Comparison of ENCODE assay signal across 12 cellular contexts in genomic region chr17:39782481-39782880, GRCh38. TPM values are rescaled to one million over a fixed set of nuclear protein-coding genes. Genes with fewer than 3 reads are reported as not detected.
DNase-seq lines count a peak whose midpoint lies in the region; ATAC-seq and TF ChIP-seq lines count a peak whose summit lies in the region.
"Had no signal": no experiment of that assay in that cellular context is flagged by ENCODE, and none has a peak within 500 bp of the region (broad histone marks: within the 10 kb centered on the region; RNA-seq: fewer than 3 reads in every experiment).

No MANE protein-coding gene starts in this region.

- no peaks in the 10 kb centered on the region for H3K36me3 ChIP-seq in BLaER1 treated with 17β-estradiol and CSF1 and Interleukin-3, amounts not matched to agents 10 nM and 100 nM
- H3K36me3 ChIP-seq in hepatocyte (replicated peaks; ENCODE audit: insufficient read depth, low read depth): no peaks in the 10 kb centered on the region
- H3K36me3 ChIP-seq: ascending aorta had no signal

- H3K4me1 ChIP-seq in BLaER1 treated with 17β-estradiol and CSF1 and Interleukin-3, amounts not matched to agents 10 nM and 100 nM: peaks cover 8 to 39% (median 26%) of the 10 kb centered on the region in 10 experiments; a peak in 19 of 20 replicates
- peaks cover 4% of the 10 kb centered on the region for H3K4me1 ChIP-seq in hepatocyte (ENCODE audit: insufficient read depth)
- H3K4me1 ChIP-seq: ascending aorta had no signal

- no peak overlapping the region for H3K4me3 ChIP-seq in BLaER1 treated with 17β-estradiol and CSF1 and Interleukin-3, amounts not matched to agents 10 nM and 100 nM
- H3K4me3 ChIP-seq in HL-60 (replicated peaks; ENCODE audit: insufficient read depth, low read length) (no peak overlapping the region), hepatocyte (no peak overlapping the region)
- H3K4me3 ChIP-seq: ascending aorta had no signal

- H3K9me3 Mint-ChIP-seq in T-cell: no peaks in the 10 kb centered on the region

- no peaks in the 10 kb centered on the region for H3K27me3 Mint-ChIP-seq in T-cell

- H3K36me3 Mint-ChIP-seq in T-cell: peaks cover 43% of the 10 kb centered on the region

- peak in 1 of 2 experiments; percentile 76 for DNase-seq in HL-60 (ENCODE audit: low read depth in 1 of 2, low spot score in 1 of 2)
- no peak for DNase-seq in T-cell
- peak; percentile 65 for DNase-seq in hepatocyte (ENCODE audit: low spot score)
- DNase-seq in middle frontal gyrus (ENCODE audit: extremely low spot score, low spot score): no peak
- no peak for DNase-seq in HCEC 1CT
- no peak for DNase-seq in NCI-H524 treated with DMSO at 0.1 percent for 48 hours (lab: John Stamatoyannopoulos, UW)
- DNase-seq: glutamatergic neuron, NCI-H526 treated with DMSO at 0.1 percent for 48 hours had no signal

- H3K9me2 ChIP-seq in hepatocyte (replicated peaks; ENCODE audit: insufficient read depth): no peaks in the 10 kb centered on the region

- H3K4me3 Mint-ChIP-seq in T-cell: peak overlapping the region in 1 of 3 donors; percentile 36

- H3K27me3 ChIP-seq in BLaER1 treated with 17β-estradiol and CSF1 and Interleukin-3, amounts not matched to agents 10 nM and 100 nM: peaks cover 0 to 45% (median 0%) of the 10 kb centered on the region in 11 experiments; a peak in 8 of 22 replicates
- H3K27me3 ChIP-seq in HL-60 (ENCODE audit: insufficient read depth, poor library complexity, severe bottlenecking): no peaks in the 10 kb centered on the region
- no peaks in the 10 kb centered on the region for H3K27me3 ChIP-seq in hepatocyte
- H3K27me3 ChIP-seq: ascending aorta had no signal

- no peaks in the 10 kb centered on the region for H3K79me2 ChIP-seq in hepatocyte

- H2AFZ ChIP-seq in hepatocyte: no peak overlapping the region

- TF ChIP-seq CTCF in HL-60 (IDR thresholded peaks at IDR 0.05; ENCODE audit: insufficient read depth, low read length) (no peak), hepatocyte (IDR thresholded peaks at IDR 0.05; ENCODE audit: poor library complexity) (no peak)

- H3K4me1 Mint-ChIP-seq in T-cell: peaks cover 78 to 79% (median 79%) of the 10 kb centered on the region in 3 donors

- CTCF ChIA-PET in T-cell (lab: Charles Lee): interaction anchor here (0.5 to 1.0 kb wide), 2 partner anchors 11 to 27 kb away, joined by 3 to 5 read pairs; no protein-coding TSS in a partner anchor

- H3K27ac ChIP-seq in BLaER1 treated with 17β-estradiol and CSF1 and Interleukin-3, amounts not matched to agents 10 nM and 100 nM: no peak overlapping the region
- H3K27ac ChIP-seq in HL-60 (replicated peaks): peak overlapping the region; percentile 64
- H3K27ac ChIP-seq in hepatocyte: peak overlapping the region; percentile 75
- H3K27ac ChIP-seq: ascending aorta had no signal

- ATAC-seq in T-cell (replicated peaks in 1 of 4) (no peak), GM18502 (IDR thresholded peaks at IDR 0.05; ENCODE audit: poor library complexity, unreplicated experiment) (no peak)

- WGBS in hepatocyte (ENCODE audit: low lambda C conversion rate, missing lambda C conversion rate): 23% methylated on average over 4 of the region's 4 CpGs

- no peak overlapping the region for H3K9ac ChIP-seq in BLaER1 treated with 17β-estradiol and CSF1 and Interleukin-3, amounts not matched to agents 10 nM and 100 nM

- H4K20me1 ChIP-seq in BLaER1 treated with 17β-estradiol and CSF1 and Interleukin-3, amounts not matched to agents 10 nM and 100 nM: no peaks in the 10 kb centered on the region; a peak in 1 of 22 replicates
- no peaks in the 10 kb centered on the region for H4K20me1 ChIP-seq in hepatocyte (ENCODE audit: insufficient read depth, poor library complexity, severe bottlenecking)

- peak overlapping the region; percentile 89 to 91 for H3K27ac Mint-ChIP-seq in T-cell

- POLR2A ChIA-PET in T-cell (lab: Charles Lee): interaction anchor here (0.6 kb wide), 2 partner anchors 31 to 47 kb away, joined by 3 to 4 read pairs; no protein-coding TSS in a partner anchor

- peak overlapping the region in 9 of 11 experiments; percentile 13 to 47 (median 26); a peak in 10 of 22 replicates for H3K4me2 ChIP-seq in BLaER1 treated with 17β-estradiol and CSF1 and Interleukin-3, amounts not matched to agents 10 nM and 100 nM
- peak overlapping the region; percentile 50 for H3K4me2 ChIP-seq in hepatocyte

- no peaks in the 10 kb centered on the region for H3K9me3 ChIP-seq in BLaER1 treated with 17β-estradiol and CSF1 and Interleukin-3, amounts not matched to agents 10 nM and 100 nM (replicated peaks in 1 of 11)
- H3K9me3 ChIP-seq in hepatocyte (ENCODE audit: low read depth): no peaks in the 10 kb centered on the region
- H3K9me3 ChIP-seq: ascending aorta had no signal

RNA-seq across cellular contexts. Expression of gene GRB7, which starts 44.7 kb away (rescaled TPM):
- total RNA-seq in T-cell (under 1 TPM in 3 of 5 donors, not detected in 2; 0.19 to 0.41 (median 0.30) TPM), hepatocyte (19.0 and 22.8 TPM in 2 replicates)
- polyA plus RNA-seq in hepatocyte: 29.4 and 29.7 TPM in 2 replicates
- total RNA-seq: HT1080 had no signal

RNA-seq across cellular contexts. Expression of gene MIEN1, which starts 52.1 kb away (rescaled TPM):
- total RNA-seq in T-cell: 10 to 100 TPM; 30.8 to 36.9 (median 32.1) TPM
- 37.2 and 72.6 TPM in 2 replicates for total RNA-seq in hepatocyte
- 129 and 133 TPM in 2 replicates for polyA plus RNA-seq in hepatocyte

Comparison
In these comparisons a context has a peak if more than half of its experiments do, and no peak if none do; other contexts are left out.
1. H3K27ac ChIP-seq: peak in HL-60 (single experiment) and hepatocyte (single experiment); none in BLaER1 treated with 17β-estradiol and CSF1 and Interleukin-3, amounts not matched to agents 10 nM and 100 nM (0 of 11).
2. RNA of gene GRB7, which starts 44.7 kb away (total RNA-seq): 19.0 to 22.8 TPM in hepatocyte; 0.19 to 0.41 TPM in T-cell; every median in the first group is over 10 times any median in the second.